9 cellular contexts compared by ENCODE assay signal in genomic region chr2:68366083-68366560, GRCh38. TPM values are rescaled to one million over a fixed set of nuclear protein-coding genes. Genes with fewer than 3 reads are reported as not detected.
DNase-seq lines count a peak whose midpoint lies in the region; ATAC-seq, FAIRE-seq and TF ChIP-seq lines count a peak whose summit lies in the region.
"Had no signal": no experiment of that assay in that cellular context is flagged by ENCODE, and none has a peak within 500 bp of the region (broad histone marks: within the 10 kb centered on the region; RNA-seq: fewer than 3 reads in every experiment).

No MANE protein-coding gene starts in this region.

- DNase-seq in GM18507 (ENCODE audit: extremely low spot score, insufficient read length, low read depth) (no peak), NCI-H2227 (lab: John Stamatoyannopoulos, UW; ENCODE audit: unreplicated experiment) (no peak), SW480 (ENCODE audit: low spot score) (no peak)
- no peak for DNase-seq in natural killer cell treated with Interleukin-12 subunit alpha and Interleukin-12 subunit beta and Interleukin-15 and Interleukin-18, amount 100 ng/mL, for 72 hours (ENCODE audit: low spot score)
- DNase-seq in activated CD4-positive, alpha-beta T cell treated with anti-CD3 and anti-CD28 coated beads, Interleukin-2, amount 50 U/mL, for 48 hours, result no peak

- peaks cover 4% of the 10 kb centered on the region; the same call in 1 of the 2 replicates for H3K79me2 ChIP-seq in OCI-LY1 (ENCODE audit: insufficient read depth, low read length)

- H3K9ac ChIP-seq in OCI-LY1 (ENCODE audit: low read length), result peak overlapping the region; percentile 89

- H3K9me3 ChIP-seq in OCI-LY1 (ENCODE audit: low read length), result peaks cover 18% of the 10 kb centered on the region

- H3K27me3 ChIP-seq in OCI-LY1 (ENCODE audit: insufficient read depth, low read length), result no peaks in the 10 kb centered on the region

- H3F3A ChIP-seq in OCI-LY1 (ENCODE audit: insufficient read depth, low read length), result 0 out of 2 replicates have a peak, but pooled peaks cover 4% of the 10 kb centered on the region

- peak overlapping the region; percentile 74 for H3K4me3 ChIP-seq in OCI-LY1 (ENCODE audit: low read depth, low read length, poor library complexity, severe bottlenecking)

- no peaks in the 10 kb centered on the region for H4K20me1 ChIP-seq in OCI-LY1 (ENCODE audit: insufficient read depth, low read length)

- H3K27ac Mint-ChIP-seq in natural killer cell treated with Interleukin-12 subunit alpha and Interleukin-12 subunit beta and Interleukin-15 and Interleukin-18, amount 100 ng/mL, for 72 hours, result peak overlapping the region; percentile 89 to 99

- no peak for TF ChIP-seq CTCF in OCI-LY1 (IDR thresholded peaks at IDR 0.05; ENCODE audit: low read length)

- H3K9me2 ChIP-seq in OCI-LY1 (ENCODE audit: low read depth, low read length), result no peaks in the 10 kb centered on the region

- peaks cover 26% of the 10 kb centered on the region for H3K36me3 ChIP-seq in OCI-LY1 (ENCODE audit: insufficient read depth, low read length)

- no peaks in the 10 kb centered on the region for H3K27me3 Mint-ChIP-seq in natural killer cell treated with Interleukin-12 subunit alpha and Interleukin-12 subunit beta and Interleukin-15 and Interleukin-18, amount 100 ng/mL, for 72 hours

- H3K4me3 Mint-ChIP-seq in natural killer cell treated with Interleukin-12 subunit alpha and Interleukin-12 subunit beta and Interleukin-15 and Interleukin-18, amount 100 ng/mL, for 72 hours, result peak overlapping the region; percentile 98

- peak overlapping the region; percentile 96 for H3K4me2 ChIP-seq in OCI-LY1 (ENCODE audit: low read length)

- peaks cover 62% of the 10 kb centered on the region for H3K4me1 ChIP-seq in OCI-LY1 (ENCODE audit: insufficient read depth, low read length, severe bottlenecking)

- peak; percentile 89 for FAIRE-seq in GM18507 (lab: Jason Lieb, UNC)
- FAIRE-seq: H1 had no signal

- peaks cover 69 to 78% of the 10 kb centered on the region in 2 donors for H3K4me1 Mint-ChIP-seq in natural killer cell treated with Interleukin-12 subunit alpha and Interleukin-12 subunit beta and Interleukin-15 and Interleukin-18, amount 100 ng/mL, for 72 hours (ENCODE audit: low read depth in 2 of 2)

- H3K9me3 Mint-ChIP-seq in natural killer cell treated with Interleukin-12 subunit alpha and Interleukin-12 subunit beta and Interleukin-15 and Interleukin-18, amount 100 ng/mL, for 72 hours, result no peaks in the 10 kb centered on the region

- ATAC-seq in HG02571 (IDR thresholded peaks at IDR 0.05; ENCODE audit: unreplicated experiment), result peak; percentile 47
- peak; percentile 63 to 67 for ATAC-seq in natural killer cell treated with Interleukin-12 subunit alpha and Interleukin-12 subunit beta and Interleukin-15 and Interleukin-18, amount 100 ng/mL, for 72 hours
- ATAC-seq in GM18858 (IDR thresholded peaks at IDR 0.05; ENCODE audit: unreplicated experiment), result no peak

- peaks cover 37% of the 10 kb centered on the region for H3K36me3 Mint-ChIP-seq in natural killer cell treated with Interleukin-12 subunit alpha and Interleukin-12 subunit beta and Interleukin-15 and Interleukin-18, amount 100 ng/mL, for 72 hours

- peak overlapping the region; percentile 86 for H3K27ac ChIP-seq in OCI-LY1 (ENCODE audit: low read depth, low read length, poor library complexity, severe bottlenecking)

- H2AFZ ChIP-seq in OCI-LY1 (ENCODE audit: low read length), result peak overlapping the region; percentile 60; the same call in 1 of the 2 replicates

RNA-seq across cellular contexts. Expression of gene PLEK, which starts 1.0 kb away (rescaled TPM):
- 100 to 1,000 TPM; 209 to 569 TPM for total RNA-seq in natural killer cell treated with Interleukin-12 subunit alpha and Interleukin-12 subunit beta and Interleukin-15 and Interleukin-18, amount 100 ng/mL, for 72 hours
- total RNA-seq: H1 had no signal

RNA-seq across cellular contexts. Expression of gene CNRIP1, which starts 46.4 kb away (rescaled TPM):
- not detected for total RNA-seq in natural killer cell treated with Interleukin-12 subunit alpha and Interleukin-12 subunit beta and Interleukin-15 and Interleukin-18, amount 100 ng/mL, for 72 hours
